21 cellular contexts compared by ENCODE assay signal in genomic region chr7:117333168-117333567, GRCh38. TPM values are rescaled to one million over a fixed set of nuclear protein-coding genes. Genes with fewer than 3 reads are reported as not detected.
DNase-seq lines count a peak whose midpoint lies in the region; ATAC-seq, FAIRE-seq and TF ChIP-seq lines count a peak whose summit lies in the region.
"Had no signal": no experiment of that assay in that cellular context is flagged by ENCODE, and none has a peak within 500 bp of the region (broad histone marks: within the 10 kb centered on the region; RNA-seq: fewer than 3 reads in every experiment).

No MANE protein-coding gene starts in this region.

- H3K9me3 ChIP-seq in H9 (ENCODE audit: control insufficient read depth, low read depth, low read length) (no peaks in the 10 kb centered on the region), K562 (replicated peaks; ENCODE audit: control insufficient read depth, insufficient read depth, low read depth, low read length) (no peaks in the 10 kb centered on the region), neural progenitor cell (ENCODE audit: low read depth) (no peaks in the 10 kb centered on the region), tibial artery (peaks cover 0 to 4% (median 0%) of the 10 kb centered on the region in 3 donors)
- H3K9me3 ChIP-seq: HAP-1 had no signal

- no peak overlapping the region for H4K5ac ChIP-seq in H9 (ENCODE audit: insufficient read length, low read depth, low read length)

- CTCF ChIA-PET in K562 (lab: Yijun Ruan, JAX; ENCODE audit: low intra/inter-chr PET ratio) = no interaction called here

- no peaks in the 10 kb centered on the region for H3K4me1 Mint-ChIP-seq in H9
- no peaks in the 10 kb centered on the region for H3K4me1 Mint-ChIP-seq in endothelial cell (ENCODE audit: unreplicated experiment)
- no peaks in the 10 kb centered on the region for H3K4me1 Mint-ChIP-seq in neural progenitor cell
- H3K4me1 Mint-ChIP-seq in activated T-helper 1 cell treated with anti-CD3 and anti-CD28 coated beads, Interleukin-12 subunit alpha, Interleukin-12 subunit beta, Interleukin-2, Interleukin-4 antibody, amounts not matched to agents 30 ng/mL and 10 ng/mL and 1 ng/mL, durations not matched to agents 14 hours and 24 hours and 36 hours (ENCODE audit: low read depth) = no peaks in the 10 kb centered on the region
- H3K4me1 Mint-ChIP-seq: CD8-positive, alpha-beta memory T cell had no signal

- H3K18ac ChIP-seq in H9 (ENCODE audit: insufficient read length, low read depth, low read length) = no peak overlapping the region

- H3K27me3 ChIP-seq in H9 (ENCODE audit: insufficient read depth, low read length) = no peaks in the 10 kb centered on the region
- H3K27me3 ChIP-seq in K562 (ENCODE audit: control insufficient read depth in 2 of 2, insufficient read depth in 2 of 2, low read length in 2 of 2) = no peaks in the 10 kb centered on the region
- peaks cover 23% of the 10 kb centered on the region for H3K27me3 ChIP-seq in neural progenitor cell
- H3K27me3 ChIP-seq in tibial artery = no peaks in the 10 kb centered on the region

- H3K79me2 ChIP-seq in H9 (ENCODE audit: insufficient read depth, low read length) (no peaks in the 10 kb centered on the region), K562 (ENCODE audit: control insufficient read depth, insufficient read depth, low read length) (no peaks in the 10 kb centered on the region), neural progenitor cell (ENCODE audit: low read depth) (no peaks in the 10 kb centered on the region)

- H3K9ac ChIP-seq in H9 (ENCODE audit: extremely low read depth, insufficient read length, low read length) (no peak overlapping the region), K562 (ENCODE audit: insufficient read depth in 1 of 2, low read depth in 2 of 2, low read length in 2 of 2) (no peak overlapping the region), neural progenitor cell (no peak overlapping the region)

- H3K9me3 Mint-ChIP-seq in H9 = no peaks in the 10 kb centered on the region; a peak in 2 of 5 replicates
- no peaks in the 10 kb centered on the region for H3K9me3 Mint-ChIP-seq in endothelial cell (ENCODE audit: unreplicated experiment)
- no peaks in the 10 kb centered on the region for H3K9me3 Mint-ChIP-seq in neural progenitor cell
- H3K9me3 Mint-ChIP-seq in activated T-helper 1 cell treated with anti-CD3 and anti-CD28 coated beads, Interleukin-12 subunit alpha, Interleukin-12 subunit beta, Interleukin-2, Interleukin-4 antibody, amounts not matched to agents 30 ng/mL and 10 ng/mL and 1 ng/mL, durations not matched to agents 14 hours and 24 hours and 36 hours = no peaks in the 10 kb centered on the region

- TF ChIP-seq EP300 in K562 (IDR thresholded peaks at IDR 0.05; ENCODE audit: low read length) = no peak

- TF ChIP-seq RAD21 in K562 (CRISPR knock-in tag; conservative IDR thresholded peaks at IDR 0.05 in 1 of 2, IDR thresholded peaks at IDR 0.05 in 1 of 2) = no peak

- H2AFZ ChIP-seq in H9 (ENCODE audit: low read length) = no peak overlapping the region
- no peak overlapping the region for H2AFZ ChIP-seq in K562 (ENCODE audit: low read depth, low read length)
- no peak overlapping the region for H2AFZ ChIP-seq in neural progenitor cell (replicated peaks)

- no peak overlapping the region for H2AK5ac ChIP-seq in H9 (ENCODE audit: insufficient read length, low read length)

- no peak overlapping the region for H3T11ph ChIP-seq in H9 (ENCODE audit: low read length)

- H2BK12ac ChIP-seq in H9 (ENCODE audit: insufficient read length, low read depth, low read length) = no peak overlapping the region

- H3K36me3 ChIP-seq in K562 (ENCODE audit: control insufficient read depth, insufficient read depth, low read length) = no peaks in the 10 kb centered on the region
- no peaks in the 10 kb centered on the region for H3K36me3 ChIP-seq in neural progenitor cell
- no peaks in the 10 kb centered on the region for H3K36me3 ChIP-seq in tibial artery
- H3K36me3 ChIP-seq: HAP-1 had no signal

- TF ChIP-seq CTCF in H9 (conservative IDR thresholded peaks at IDR 0.05) = peak; percentile 38; the same call in 2 of the 3 replicates
- TF ChIP-seq CTCF in K562 (IDR thresholded peaks at IDR 0.05 in 2 of 3, conservative IDR thresholded peaks at IDR 0.05 in 1 of 3; ENCODE audit: insufficient read depth in 2 of 3, low read depth in 1 of 3, low read length in 3 of 3) = no peak
- TF ChIP-seq CTCF in endothelial cell (IDR thresholded peaks at IDR 0.05; ENCODE audit: unreplicated experiment) = peak; percentile 59
- peak; percentile 32 for TF ChIP-seq CTCF in neural progenitor cell (IDR thresholded peaks at IDR 0.05)
- TF ChIP-seq CTCF in tibial artery (IDR thresholded peaks at IDR 0.05) = no peak

- no peaks in the 10 kb centered on the region for H3F3A ChIP-seq in neural progenitor cell (ENCODE audit: low read depth)

- no peak for TF ChIP-seq POLR2A in K562 (conservative IDR thresholded peaks at IDR 0.05)

- H3K4me2 ChIP-seq in H9 (ENCODE audit: insufficient read depth, insufficient read length, low read length) (no peak overlapping the region), K562 (ENCODE audit: insufficient read depth, low read length) (no peak overlapping the region), neural progenitor cell (no peak overlapping the region)

- H3K23ac ChIP-seq in H9 (ENCODE audit: insufficient read length, low read depth, low read length) = no peak overlapping the region

- H2BK15ac ChIP-seq in H9 (ENCODE audit: low read depth, low read length) = no peak overlapping the region

- no peak overlapping the region for H3K4ac ChIP-seq in H9 (ENCODE audit: low read depth, low read length)

- H4K91ac ChIP-seq in H9 (ENCODE audit: insufficient read length, low read depth, low read length) = no peak overlapping the region

- H3K4me3 Mint-ChIP-seq in H9 = no peak overlapping the region
- H3K4me3 Mint-ChIP-seq in endothelial cell (ENCODE audit: unreplicated experiment) = no peak overlapping the region
- H3K4me3 Mint-ChIP-seq in neural progenitor cell = no peak overlapping the region
- H3K4me3 Mint-ChIP-seq in activated T-helper 1 cell treated with anti-CD3 and anti-CD28 coated beads, Interleukin-12 subunit alpha, Interleukin-12 subunit beta, Interleukin-2, Interleukin-4 antibody, amounts not matched to agents 30 ng/mL and 10 ng/mL and 1 ng/mL, durations not matched to agents 14 hours and 24 hours and 36 hours = no peak overlapping the region
- H3K4me3 Mint-ChIP-seq: CD8-positive, alpha-beta memory T cell had no signal

- H3K4me3 ChIP-seq in K562 = no peak overlapping the region
- no peak overlapping the region for H3K4me3 ChIP-seq in neural progenitor cell
- no peak overlapping the region for H3K4me3 ChIP-seq in tibial artery
- H3K4me3 ChIP-seq: HAP-1 had no signal

- intact Hi-C loops in K562 (cut with micrococcal nuclease) (no loop called here), tibial artery (cut with DNase I; ENCODE audit: low total_unique reads) (no loop called here)
- intact Hi-C loops in activated T-helper 1 cell treated with anti-CD3 and anti-CD28 coated beads, Interleukin-12 subunit alpha, Interleukin-12 subunit beta, Interleukin-2, Interleukin-4 antibody, amounts not matched to agents 30 ng/mL and 10 ng/mL and 1 ng/mL, durations not matched to agents 14 hours and 24 hours and 36 hours (cut with micrococcal nuclease) = no loop called here

- H3K27ac ChIP-seq in H9 (ENCODE audit: insufficient read length, low read depth, low read length) (no peak overlapping the region), K562 (ENCODE audit: extremely low read depth, low read depth, low read length) (no peak overlapping the region), neural progenitor cell (no peak overlapping the region), tibial artery (no peak overlapping the region)
- H3K27ac ChIP-seq: RWPE1 had no signal

- H3K9me1 ChIP-seq in K562 (ENCODE audit: control insufficient read depth, insufficient read depth, low read length) = no peaks in the 10 kb centered on the region

- H3K4me1 ChIP-seq in H9 (ENCODE audit: insufficient read depth, low read length) = no peaks in the 10 kb centered on the region
- no peaks in the 10 kb centered on the region for H3K4me1 ChIP-seq in K562 (replicated peaks in 1 of 2; ENCODE audit: control insufficient read depth in 2 of 2, insufficient read depth in 2 of 2, low read length in 2 of 2)
- no peaks in the 10 kb centered on the region for H3K4me1 ChIP-seq in neural progenitor cell
- H3K4me1 ChIP-seq in tibial artery = no peaks in the 10 kb centered on the region
- H3K4me1 ChIP-seq: HAP-1 had no signal

- peaks cover 32% of the 10 kb centered on the region for H3K27me3 Mint-ChIP-seq in H9 (ENCODE audit: low read depth)
- no peaks in the 10 kb centered on the region for H3K27me3 Mint-ChIP-seq in endothelial cell (ENCODE audit: unreplicated experiment)
- no peaks in the 10 kb centered on the region for H3K27me3 Mint-ChIP-seq in neural progenitor cell (ENCODE audit: insufficient read depth, low read depth)
- peaks cover 3% of the 10 kb centered on the region for H3K27me3 Mint-ChIP-seq in activated T-helper 1 cell treated with anti-CD3 and anti-CD28 coated beads, Interleukin-12 subunit alpha, Interleukin-12 subunit beta, Interleukin-2, Interleukin-4 antibody, amounts not matched to agents 30 ng/mL and 10 ng/mL and 1 ng/mL, durations not matched to agents 14 hours and 24 hours and 36 hours (ENCODE audit: insufficient read depth)

- no peaks in the 10 kb centered on the region for H3K79me1 ChIP-seq in H9 (ENCODE audit: insufficient read depth, low read depth, low read length, poor library complexity, severe bottlenecking)

- POLR2A ChIA-PET in K562 (lab: Yijun Ruan, JAX) = no interaction called here

- H3K27ac Mint-ChIP-seq in H9 (no peak overlapping the region), endothelial cell (ENCODE audit: unreplicated experiment) (no peak overlapping the region), neural progenitor cell (no peak overlapping the region)
- H3K27ac Mint-ChIP-seq in activated T-helper 1 cell treated with anti-CD3 and anti-CD28 coated beads, Interleukin-12 subunit alpha, Interleukin-12 subunit beta, Interleukin-2, Interleukin-4 antibody, amounts not matched to agents 30 ng/mL and 10 ng/mL and 1 ng/mL, durations not matched to agents 14 hours and 24 hours and 36 hours = no peak overlapping the region
- H3K27ac Mint-ChIP-seq: CD8-positive, alpha-beta memory T cell had no signal

- no peaks in the 10 kb centered on the region for H3K36me3 Mint-ChIP-seq in H9 (ENCODE audit: insufficient read depth in 1 of 3, low read depth in 3 of 3)
- no peaks in the 10 kb centered on the region for H3K36me3 Mint-ChIP-seq in endothelial cell (ENCODE audit: low read depth, unreplicated experiment)
- no peaks in the 10 kb centered on the region for H3K36me3 Mint-ChIP-seq in neural progenitor cell
- no peaks in the 10 kb centered on the region for H3K36me3 Mint-ChIP-seq in activated T-helper 1 cell treated with anti-CD3 and anti-CD28 coated beads, Interleukin-12 subunit alpha, Interleukin-12 subunit beta, Interleukin-2, Interleukin-4 antibody, amounts not matched to agents 30 ng/mL and 10 ng/mL and 1 ng/mL, durations not matched to agents 14 hours and 24 hours and 36 hours (ENCODE audit: low read depth)

- DNase-seq in H9 = no peak
- DNase-seq in K562 (ENCODE audit: extremely low read depth in 1 of 4, low spot score in 3 of 4) = no peak
- no peak for DNase-seq in endothelial cell (ENCODE audit: low spot score)
- no peak for DNase-seq in neural progenitor cell (ENCODE audit: low spot score)
- no peak for DNase-seq in hepatic stellate cell (ENCODE audit: low spot score)
- no peak for DNase-seq in tibial artery
- no peak for DNase-seq in activated T-helper 1 cell treated with anti-CD3 and anti-CD28 coated beads, Interleukin-12 subunit alpha, Interleukin-12 subunit beta, Interleukin-2, Interleukin-4 antibody, amounts not matched to agents 30 ng/mL and 10 ng/mL and 1 ng/mL, durations not matched to agents 14 hours and 24 hours and 36 hours (ENCODE audit: low spot score)
- no peak for DNase-seq in NCI-H345 treated with DMSO at 0.1 percent for 48 hours (lab: John Stamatoyannopoulos, UW; ENCODE audit: unreplicated experiment)
- DNase-seq: C1 segment of cervical spinal cord; CD8-positive, alpha-beta memory T cell; DMS79; NCI-H1417; NCI-H187 treated with DMSO at 0.1 percent for 48 hours; NCI-H2227 treated with DMSO at 0.1 percent for 48 hours; NCI-H524 treated with DMSO at 0.1 percent for 48 hours; PC-3 had no signal

- H4K20me1 ChIP-seq in H9 (ENCODE audit: control insufficient read depth, insufficient read depth, insufficient read length) (no peaks in the 10 kb centered on the region), K562 (replicated peaks; ENCODE audit: control insufficient read depth, insufficient read depth, low read length) (no peaks in the 10 kb centered on the region), neural progenitor cell (ENCODE audit: low read depth) (no peaks in the 10 kb centered on the region)

- no peak for ATAC-seq in K562
- ATAC-seq: PC-3 had no signal

- FAIRE-seq in K562 (lab: Jason Lieb, UNC) = no peak
- FAIRE-seq: D721Med, GM12892, GM18507 had no signal

- no peak overlapping the region for H3K14ac ChIP-seq in H9 (ENCODE audit: insufficient read depth, low read length)

- H2BK20ac ChIP-seq in H9 (ENCODE audit: low read depth, low read length, poor library complexity, severe bottlenecking) = no peak overlapping the region

- in situ Hi-C loops in K562 (cut with MboI) = no loop called here

- no TSS peak for BruUV-seq in K562 (replicated peaks; lab: Mats Ljungman, UMichigan)

- H2BK5ac ChIP-seq in H9 (ENCODE audit: insufficient read length, low read length) = no peak overlapping the region

- no peak overlapping the region for H2BK120ac ChIP-seq in H9 (ENCODE audit: low read depth, low read length, poor library complexity, severe bottlenecking)

- H3K23me2 ChIP-seq in H9 (ENCODE audit: insufficient read length, low read depth, low read length, poor library complexity, severe bottlenecking) = no peaks in the 10 kb centered on the region

- H4K8ac ChIP-seq in H9 (replicated peaks; ENCODE audit: insufficient read length, low read depth, low read length) = no peak overlapping the region

- H3K56ac ChIP-seq in H9 (ENCODE audit: insufficient read length, low read depth, low read length) = no peak overlapping the region

RNA-seq across cellular contexts. Expression of gene WNT2, which starts 10.3 kb away (rescaled TPM):
- total RNA-seq in H9 (2021) (not detected in 2 replicates), K562 (2014; rRNA removed) (not detected in 2 replicates), K562 (2014; rRNA removed; fragmentation: Illumina TruSeq; extraction: Trizol) (not detected in 2 replicates), K562 (2015; rRNA removed; fragmentation: Illumina TruSeq; extraction: Trizol) (not detected in 2 replicates), K562 (2021) (not detected in 2 replicates), endothelial cell (ENCODE audit: unreplicated experiment) (0.41 TPM), neural progenitor cell (ENCODE audit: low replicate concordance) (not detected in 2 replicates)
- total RNA-seq in K562 (2011; cell fraction: chromatin; rRNA removed; ENCODE audit: low replicate concordance) = not detected in 2 replicates
- not detected in 2 replicates for total RNA-seq in K562 (2011; cell fraction: nucleolus; rRNA removed)
- total RNA-seq in K562 (2011; cell fraction: nucleoplasm; rRNA removed) = not detected in 2 replicates
- polyA plus RNA-seq in K562 (2011; rRNA removed) (not detected in 2 replicates), K562 (2014; fragmentation: Illumina TruSeq; extraction: Trizol) (not detected in 2 replicates), K562 (2014; fragmentation: Nextera tagmentation; extraction: Ambion mirVana) (under 1 TPM in 1 of 2 experiments, not detected in 1; 0.04 TPM), K562 (2014; rRNA removed) (not detected in 2 replicates)
- not detected in 2 replicates for polyA plus RNA-seq in K562 (2011; cell fraction: cytosol; rRNA removed)
- polyA plus RNA-seq in K562 (2011; cell fraction: nucleus; rRNA removed) = not detected in 2 replicates
- polyA plus RNA-seq in K562 (2012) = not detected in 2 replicates
- not detected in 2 replicates for polyA minus RNA-seq in K562 (2011; rRNA and poly(A)+ RNA removed)
- polyA minus RNA-seq in K562 (2011; cell fraction: cytosol; rRNA and poly(A)+ RNA removed) = not detected in 2 replicates
- polyA minus RNA-seq in K562 (2011; cell fraction: nucleus; rRNA and poly(A)+ RNA removed) = not detected in 2 replicates
- total RNA-seq in activated T-helper 1 cell treated with anti-CD3 and anti-CD28 coated beads, Interleukin-12 subunit alpha, Interleukin-12 subunit beta, Interleukin-2, Interleukin-4 antibody, amounts not matched to agents 30 ng/mL and 10 ng/mL and 1 ng/mL, durations not matched to agents 14 hours and 24 hours and 36 hours = not detected in 2 replicates
- total RNA-seq: CD8-positive, alpha-beta memory T cell; PC-3 had no signal
- polyA plus RNA-seq: CD8-positive, alpha-beta memory T cell had no signal

Comparison
In these comparisons a context has a peak if more than half of its experiments do, and no peak if none do; other contexts are left out.
1. CTCF ChIP-seq: peak in H9 (single experiment), endothelial cell (single experiment) and neural progenitor cell (single experiment); none in K562 (0 of 3) and tibial artery (0 of 2).